Comparison of ENCODE assay signal across 1 cellular context in the genomic region with DNA sequence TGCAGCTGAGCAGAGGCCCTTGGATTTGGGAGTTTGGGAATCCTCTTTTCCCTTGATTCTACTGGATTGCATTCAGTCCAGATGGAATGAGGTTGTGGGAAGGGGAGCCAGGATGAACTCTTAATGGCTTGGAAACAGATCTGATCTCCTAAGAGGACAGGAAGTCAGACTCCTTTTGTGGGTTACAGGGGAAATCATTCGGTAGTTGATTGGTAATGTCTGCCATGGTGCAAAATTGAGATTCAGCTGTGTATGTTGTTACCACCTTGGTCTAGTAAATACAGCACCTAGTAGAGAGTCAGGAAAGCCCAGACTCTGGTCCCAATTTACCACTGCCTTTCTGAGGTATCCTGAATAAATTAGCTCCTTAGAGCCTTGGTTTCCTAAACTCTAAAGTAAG.
TF ChIP-seq lines count a peak whose summit lies in the region.

No MANE protein-coding gene starts in this region.

TF ChIP-seq in GM12878, 131 proteins besides CTCF, POLR2A, EP300 and RAD21:
- no peak for TF ChIP-seq YBX1 (IDR thresholded peaks at IDR 0.05)
- TF ChIP-seq, protein P1, sequence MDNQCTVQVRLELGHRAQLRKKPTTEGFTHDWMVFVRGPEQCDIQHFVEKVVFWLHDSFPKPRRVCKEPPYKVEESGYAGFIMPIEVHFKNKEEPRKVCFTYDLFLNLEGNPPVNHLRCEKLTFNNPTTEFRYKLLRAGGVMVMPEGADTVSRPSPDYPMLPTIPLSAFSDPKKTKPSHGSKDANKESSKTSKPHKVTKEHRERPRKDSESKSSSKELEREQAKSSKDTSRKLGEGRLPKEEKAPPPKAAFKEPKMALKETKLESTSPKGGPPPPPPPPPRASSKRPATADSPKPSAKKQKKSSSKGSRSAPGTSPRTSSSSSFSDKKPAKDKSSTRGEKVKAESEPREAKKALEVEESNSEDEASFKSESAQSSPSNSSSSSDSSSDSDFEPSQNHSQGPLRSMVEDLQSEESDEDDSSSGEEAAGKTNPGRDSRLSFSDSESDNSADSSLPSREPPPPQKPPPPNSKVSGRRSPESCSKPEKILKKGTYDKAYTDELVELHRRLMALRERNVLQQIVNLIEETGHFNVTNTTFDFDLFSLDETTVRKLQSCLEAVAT (IDR thresholded peaks at IDR 0.05) = peak; percentile 97
- peak; percentile 39; the same call in 1 of the 2 replicates for TF ChIP-seq RUNX3 (IDR thresholded peaks at IDR 0.05; ENCODE audit: low read length)
- TF ChIP-seq SRF (IDR thresholded peaks at IDR 0.05; ENCODE audit: low read depth in 2 of 2, low read length in 2 of 2) = peak in 1 of 2 experiments; percentile 80; a peak in 2 of 4 replicates
